In the genomic region with DNA sequence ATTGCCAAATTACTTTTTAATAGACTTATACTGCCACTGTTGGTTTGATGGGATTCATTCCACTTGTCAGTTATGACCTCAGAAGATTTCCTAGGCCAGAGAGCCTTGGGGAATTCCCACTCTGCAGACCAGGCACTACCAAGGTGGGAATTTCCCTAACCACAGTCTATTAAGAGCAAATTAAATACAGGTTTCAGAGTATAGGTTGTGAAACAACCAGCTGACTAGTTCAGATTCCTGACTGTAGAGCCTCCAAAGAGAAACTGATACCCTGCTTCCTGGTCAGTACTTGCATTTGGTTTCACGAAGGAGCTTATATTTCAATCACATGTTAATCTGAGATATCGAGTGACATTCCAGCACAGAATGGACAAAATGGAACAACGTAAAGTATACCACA, we compare ENCODE assay signal across 8 cellular contexts.
DNase-seq lines count a peak whose midpoint lies in the region; ATAC-seq lines count a peak whose summit lies in the region.

No MANE protein-coding gene starts in this region.

- H4K12ac ChIP-seq in trophoblast cell (ENCODE audit: low read depth, low read length): no peak overlapping the region

- H3K27ac ChIP-seq in trophoblast cell (ENCODE audit: low read depth, low read length): no peak overlapping the region
- no peak overlapping the region for H3K27ac ChIP-seq in aorta (ENCODE audit: low read depth in 1 of 2, low read length in 2 of 2)

- no peaks in the 10 kb centered on the region for H3K27me3 ChIP-seq in trophoblast cell (ENCODE audit: insufficient read depth, low read length)
- no peaks in the 10 kb centered on the region for H3K27me3 ChIP-seq in aorta (ENCODE audit: control insufficient read depth in 1 of 2, insufficient read depth in 2 of 2, low read length in 1 of 2)

- no peak for DNase-seq in activated T-cell treated with anti-CD3 and anti-CD28 coated beads, Interleukin-2, amount 50 U/mL, for 72 hours
- DNase-seq in activated T-cell treated with anti-CD3 and anti-CD28 coated beads for 4 hours (no peak), amniotic stem cell (lab: John Stamatoyannopoulos, UW) (peak; percentile 59), trophoblast cell (peak; percentile 40 to 57), aorta (no peak), NCI-H2227 (lab: John Stamatoyannopoulos, UW; ENCODE audit: unreplicated experiment) (no peak), NCI-H1694 treated with DMSO at 0.1 percent for 48 hours (lab: John Stamatoyannopoulos, UW) (no peak)

- peak in 1 of 2 donors; percentile 39 for ATAC-seq in activated T-cell treated with anti-CD3 and anti-CD28 coated beads, Interleukin-2, amount 50 U/mL, for 72 hours (replicated peaks in 1 of 2)
- ATAC-seq in HG03045 (IDR thresholded peaks at IDR 0.05; ENCODE audit: unreplicated experiment): peak; percentile 83
- ATAC-seq in aorta (ENCODE audit: low FRiP score): no peak

- H3K9me3 Mint-ChIP-seq in activated T-cell treated with anti-CD3 and anti-CD28 coated beads, Interleukin-2, amount 50 U/mL, for 72 hours: peaks cover 4 to 15% of the 10 kb centered on the region in 2 donors

- WGBS in trophoblast cell (ENCODE audit: extremely low coverage, insufficient coverage, insufficient read length): no CpG with 5 or more reads among the region's 3 CpGs
- WGBS in aorta, 2 donors: 88 to 91% methylated on average over 3 of the region's 3 CpGs

- no peaks in the 10 kb centered on the region for H3K79me1 ChIP-seq in trophoblast cell (ENCODE audit: low read length)

- intact Hi-C loops in aorta (cut with DNase I): no loop called here

- H3K4me2 ChIP-seq in trophoblast cell (ENCODE audit: low read length): no peak overlapping the region

- H2AFZ ChIP-seq in trophoblast cell (ENCODE audit: insufficient read depth, low read length, poor library complexity): no peak overlapping the region

- no peak overlapping the region for H3K14ac ChIP-seq in trophoblast cell (ENCODE audit: low read length)

- no peak overlapping the region for H2BK5ac ChIP-seq in trophoblast cell (ENCODE audit: low read depth, low read length, poor library complexity)

- H3K79me2 ChIP-seq in trophoblast cell (ENCODE audit: control insufficient read depth, insufficient read depth, low read length, poor library complexity): no peaks in the 10 kb centered on the region

- H3K9ac ChIP-seq in trophoblast cell (ENCODE audit: low read length): no peak overlapping the region

- peaks cover 0 to 2% of the 10 kb centered on the region in 2 experiments for H3K4me1 ChIP-seq in trophoblast cell (ENCODE audit: control insufficient read depth in 1 of 2, insufficient read depth in 2 of 2, low read length in 2 of 2)
- H3K4me1 ChIP-seq in aorta (ENCODE audit: control insufficient read depth in 1 of 2, insufficient read depth in 2 of 2, low read length in 2 of 2): no peaks in the 10 kb centered on the region

- no peak overlapping the region for H3K4ac ChIP-seq in trophoblast cell (ENCODE audit: low read depth, low read length)

- H3K36me3 Mint-ChIP-seq in activated T-cell treated with anti-CD3 and anti-CD28 coated beads, Interleukin-2, amount 50 U/mL, for 72 hours (ENCODE audit: insufficient read depth in 2 of 2): peaks cover 13 to 19% of the 10 kb centered on the region in 2 donors

- H3K4me3 Mint-ChIP-seq in activated T-cell treated with anti-CD3 and anti-CD28 coated beads, Interleukin-2, amount 50 U/mL, for 72 hours: no peak overlapping the region

- H3K36me3 ChIP-seq in trophoblast cell (ENCODE audit: control insufficient read depth in 1 of 2, insufficient read depth in 2 of 2, low read length in 2 of 2): no peaks in the 10 kb centered on the region
- no peaks in the 10 kb centered on the region for H3K36me3 ChIP-seq in aorta (ENCODE audit: control insufficient read depth in 1 of 2, insufficient read depth in 2 of 2, low read length in 1 of 2)

- H3K18ac ChIP-seq in trophoblast cell (ENCODE audit: low read length): no peak overlapping the region

- H2BK12ac ChIP-seq in trophoblast cell (ENCODE audit: low read length): no peak overlapping the region

- no peaks in the 10 kb centered on the region for H3K9me3 ChIP-seq in trophoblast cell (ENCODE audit: insufficient read depth, low read depth, low read length)
- H3K9me3 ChIP-seq in aorta (ENCODE audit: control insufficient read depth, low read length): no peaks in the 10 kb centered on the region

- H3K4me1 Mint-ChIP-seq in activated T-cell treated with anti-CD3 and anti-CD28 coated beads, Interleukin-2, amount 50 U/mL, for 72 hours (ENCODE audit: low read depth): peaks cover 9% of the 10 kb centered on the region

- no peak overlapping the region for H4K91ac ChIP-seq in trophoblast cell (ENCODE audit: low read depth, low read length)

- H2BK120ac ChIP-seq in trophoblast cell (ENCODE audit: insufficient read depth, low read length, poor library complexity): no peak overlapping the region

- H3K4me3 ChIP-seq in trophoblast cell (ENCODE audit: low read depth, low read length) (no peak overlapping the region), aorta (ENCODE audit: low read length in 2 of 2) (no peak overlapping the region)

- H4K8ac ChIP-seq in trophoblast cell (ENCODE audit: low read depth, low read length): no peak overlapping the region

- H3K27ac Mint-ChIP-seq in activated T-cell treated with anti-CD3 and anti-CD28 coated beads, Interleukin-2, amount 50 U/mL, for 72 hours: peak overlapping the region; percentile 24

- H2AK5ac ChIP-seq in trophoblast cell (ENCODE audit: low read length): no peak overlapping the region

- H3K23ac ChIP-seq in trophoblast cell (ENCODE audit: low read length): no peak overlapping the region

- no peaks in the 10 kb centered on the region for H3K27me3 Mint-ChIP-seq in activated T-cell treated with anti-CD3 and anti-CD28 coated beads, Interleukin-2, amount 50 U/mL, for 72 hours (ENCODE audit: low read depth)

Comparison
In these comparisons a context has a peak if more than half of its experiments do, and no peak if none do; other contexts are left out.
1. DNase-seq: peak in amniotic stem cell (single experiment) and trophoblast cell (2 of 2); none in activated T-cell treated with anti-CD3 and anti-CD28 coated beads, Interleukin-2, amount 50 U/mL, for 72 hours (0 of 2), activated T-cell treated with anti-CD3 and anti-CD28 coated beads for 4 hours (single experiment), aorta (0 of 2), NCI-H2227 (single experiment) and NCI-H1694 treated with DMSO at 0.1 percent for 48 hours (single experiment).